8 cellular contexts compared by ENCODE assay signal in the genomic region with DNA sequence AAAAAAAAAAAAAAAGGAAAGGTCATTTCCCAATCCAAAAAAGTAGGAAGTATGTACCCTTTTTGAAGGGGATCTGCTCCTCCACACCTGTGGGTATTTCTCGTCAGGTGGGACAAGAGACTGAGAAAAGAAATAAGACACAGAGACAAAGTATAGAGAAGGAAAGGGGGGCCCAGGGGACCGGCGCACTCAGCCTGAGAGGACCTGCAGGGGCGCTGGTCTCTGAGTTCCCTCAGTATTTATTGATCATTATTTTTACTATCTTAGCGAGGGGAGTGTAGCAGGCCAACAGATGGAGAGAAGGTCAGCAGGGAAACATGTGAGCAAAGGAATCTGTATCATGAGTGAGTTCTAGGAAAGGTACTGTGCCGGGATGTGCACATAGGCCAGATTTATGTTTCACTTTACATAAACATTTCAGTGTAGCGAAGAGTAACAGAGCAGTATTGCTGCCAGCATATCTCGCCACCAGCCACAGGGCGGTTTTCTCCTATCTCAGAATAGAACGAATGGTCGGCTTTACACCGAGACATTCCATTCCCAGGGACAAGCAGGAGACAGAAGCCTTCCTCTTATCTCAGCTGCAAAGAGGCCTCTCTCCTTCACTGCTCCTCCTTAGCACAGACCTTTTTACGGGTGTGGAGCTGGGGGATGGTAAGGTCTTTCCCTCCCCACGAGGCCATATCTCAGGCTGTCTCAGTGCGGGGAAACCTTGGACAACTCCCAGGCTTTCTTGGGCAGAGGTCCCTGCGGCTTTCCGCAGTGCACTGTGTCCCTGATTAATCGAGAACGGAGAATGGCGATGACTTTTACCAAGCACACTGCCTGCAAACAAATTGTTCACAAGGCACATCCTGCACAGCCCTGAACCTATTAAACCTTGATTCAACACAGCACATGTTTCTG. TPM values are rescaled to one million over a fixed set of nuclear protein-coding genes. Genes with fewer than 3 reads are reported as not detected.
A peak's percentile ranks its signal among the peaks of the same experiment; 100 is the strongest.
DNase-seq lines count a peak whose midpoint lies in the region; ATAC-seq and TF ChIP-seq lines count a peak whose summit lies in the region.
"Not testable (repeated sequence)": the region's sequence is repeated elsewhere in the genome, so short reads cannot be mapped to it uniquely, and the experiment has no call there.

No MANE protein-coding gene starts in this region.

- intact Hi-C loops in left ventricle myocardium inferior (cut with micrococcal nuclease) = not testable (repeated sequence)

- H3K27ac ChIP-seq in left ventricle myocardium inferior (replicated peaks) = peak overlapping the region; percentile 80
- peak overlapping the region in 1 of 2 donors; percentile 12 for H3K27ac ChIP-seq in thoracic aorta

- not testable (repeated sequence) for ATAC-seq in T-helper 17 cell; thoracic aorta (ENCODE audit: insufficient number of reproducible peaks, low FRiP score, low read depth)

- peak; percentile 18 for TF ChIP-seq CTCF in left ventricle myocardium inferior (IDR thresholded peaks at IDR 0.05; ENCODE audit: borderline replicate concordance)
- TF ChIP-seq CTCF in retinal pigment epithelial cell (conservative IDR thresholded peaks at IDR 0.05; ENCODE audit: low read depth, low read length) = peak; percentile 26
- TF ChIP-seq CTCF in thoracic aorta (IDR thresholded peaks at IDR 0.05) = not testable (repeated sequence)

- TF ChIP-seq POLR2A in erythroblast (IDR thresholded peaks at IDR 0.05; ENCODE audit: low read length) = peak; percentile 40

- H3K4me1 Mint-ChIP-seq in T-helper 17 cell = not testable (repeated sequence)

- peak; percentile 61 for DNase-seq in ELF-1 (ENCODE audit: low read depth, low spot score)
- not testable (repeated sequence) for DNase-seq in T-helper 17 cell; retinal pigment epithelial cell (ENCODE audit: low read depth); thoracic aorta (ENCODE audit: low spot score)
- peak; percentile 52 for DNase-seq in astrocyte of the hippocampus (ENCODE audit: low read depth, low spot score)
- peak; percentile 73 to 80 for DNase-seq in erythroblast (lab: John Stamatoyannopoulos, UW)
- DNase-seq in left ventricle myocardium inferior = peak; percentile 54
- peak; percentile 21 for DNase-seq in myocyte (ENCODE audit: low read depth)

- H3K4me3 Mint-ChIP-seq in T-helper 17 cell = not testable (repeated sequence)

- H3K27me3 Mint-ChIP-seq in T-helper 17 cell = not testable (repeated sequence)

- H3K4me1 ChIP-seq in left ventricle myocardium inferior (peaks cover 48% of the 10 kb centered on the region), thoracic aorta (ENCODE audit: control insufficient read depth in 1 of 2, low read depth in 2 of 2) (peaks cover 0 to 24% of the 10 kb centered on the region in 2 donors)

- H3K9me3 ChIP-seq in T-helper 17 cell (ENCODE audit: control insufficient read depth, low read length, poor library complexity, severe bottlenecking); left ventricle myocardium inferior (replicated peaks); thoracic aorta: not testable (repeated sequence)

- H3K36me3 ChIP-seq in left ventricle myocardium inferior, thoracic aorta: not testable (repeated sequence)

- H3K4me3 ChIP-seq in left ventricle myocardium inferior = peak overlapping the region; percentile 39
- not testable (repeated sequence) for H3K4me3 ChIP-seq in retinal pigment epithelial cell (ENCODE audit: low read length)
- H3K4me3 ChIP-seq in thoracic aorta = peak overlapping the region; percentile 31

- H3K36me3 Mint-ChIP-seq in T-helper 17 cell (ENCODE audit: low read depth) = not testable (repeated sequence)

- not testable (repeated sequence) for H3K27me3 ChIP-seq in left ventricle myocardium inferior (ENCODE audit: low read depth); thoracic aorta (replicated peaks; ENCODE audit: insufficient read depth)

- peak overlapping the region; percentile 65 for H3K27ac Mint-ChIP-seq in T-helper 17 cell

RNA-seq across cellular contexts. Expression of a gene that starts 6.2 kb away (rescaled TPM):
- total RNA-seq in T-helper 17 cell (100 to 1,000 TPM in 1 of 2 donors, 10 to 100 TPM in 1; 39.7 to 106 TPM), left ventricle myocardium inferior (30.4 TPM), myocyte (48.1 and 53.4 TPM in 2 replicates), thoracic aorta (10 to 100 TPM; 38.7 to 55.4 TPM)
- polyA plus RNA-seq in myocyte (2012) = 119 TPM

RNA-seq across cellular contexts. Expression of a gene that starts 9.0 kb away (rescaled TPM):
- 10 to 100 TPM; 31.9 to 39.8 TPM for total RNA-seq in T-helper 17 cell
- 101 TPM for total RNA-seq in left ventricle myocardium inferior
- total RNA-seq in myocyte = 50.3 and 59.1 TPM in 2 replicates
- polyA plus RNA-seq in myocyte (2012) = 219 TPM
- 10 to 100 TPM; 68.7 to 91.2 TPM for total RNA-seq in thoracic aorta

RNA-seq across cellular contexts. Expression of a gene that starts 13.7 kb away (rescaled TPM):
- total RNA-seq in T-helper 17 cell (1 to 10 TPM; 7.5 to 9.0 TPM), left ventricle myocardium inferior (8.4 TPM), myocyte (27.1 and 28.6 TPM in 2 replicates), thoracic aorta (10 to 100 TPM; 24.1 to 25.6 TPM)
- 20.8 TPM for polyA plus RNA-seq in myocyte (2012)

RNA-seq across cellular contexts. Expression of a gene that starts 17.7 kb away (rescaled TPM):
- total RNA-seq in T-helper 17 cell (10 to 100 TPM; 25.2 to 25.9 TPM), left ventricle myocardium inferior (76.1 TPM), myocyte (103 and 112 TPM in 2 replicates), thoracic aorta (10 to 100 TPM; 33.2 to 59.2 TPM)
- 110 TPM for polyA plus RNA-seq in myocyte (2012)

RNA-seq across cellular contexts. Expression of a gene that starts 35.5 kb away (rescaled TPM):
- total RNA-seq in T-helper 17 cell (10 to 100 TPM; 38.9 to 42.5 TPM), left ventricle myocardium inferior (12.2 TPM), myocyte (18.5 and 26.1 TPM in 2 replicates), thoracic aorta (10 to 100 TPM; 20.0 to 27.2 TPM)
- polyA plus RNA-seq in myocyte (2012) = 13.8 TPM
